9 cellular contexts compared by ENCODE assay signal in genomic region chr2:137952586-137953129, GRCh38. TPM values are rescaled to one million over a fixed set of nuclear protein-coding genes. Genes with fewer than 3 reads are reported as not detected.
DNase-seq lines count a peak whose midpoint lies in the region; ATAC-seq and TF ChIP-seq lines count a peak whose summit lies in the region.
"Had no signal": no experiment of that assay in that cellular context is flagged by ENCODE, and none has a peak within 500 bp of the region (broad histone marks: within the 10 kb centered on the region; RNA-seq: fewer than 3 reads in every experiment).

No MANE protein-coding gene starts in this region.

- H3K9me3 ChIP-seq in spleen, result no peaks in the 10 kb centered on the region

- TF ChIP-seq CTCF in spleen (IDR thresholded peaks at IDR 0.05 in 8 of 11, conservative IDR thresholded peaks at IDR 0.05 in 3 of 11), result no peak

- TF ChIP-seq POLR2A in spleen (IDR thresholded peaks at IDR 0.05), result no peak

- intact Hi-C loops in activated CD4-positive, alpha-beta T cell treated with anti-CD3 and anti-CD28 coated beads, Interleukin-2, amount 10 ng/mL, durations not matched to agents 24 days and 14 days (cut with micrococcal nuclease), result no loop called here
- intact Hi-C loops in spleen (cut with DNase I; ENCODE audit: low total_unique reads), result no loop called here

- H3K9me3 Mint-ChIP-seq in activated CD4-positive, alpha-beta T cell treated with anti-CD3 and anti-CD28 coated beads, Interleukin-2, amount 10 ng/mL, durations not matched to agents 24 days and 14 days, result no peaks in the 10 kb centered on the region
- H3K9me3 Mint-ChIP-seq in IgD-negative memory B cell, result no peaks in the 10 kb centered on the region
- peaks cover 0 to 2% of the 10 kb centered on the region in 2 donors for H3K9me3 Mint-ChIP-seq in effector memory CD8-positive, alpha-beta T cell

- no peaks in the 10 kb centered on the region for H3K36me3 Mint-ChIP-seq in activated CD4-positive, alpha-beta T cell treated with anti-CD3 and anti-CD28 coated beads, Interleukin-2, amount 10 ng/mL, durations not matched to agents 24 days and 14 days (ENCODE audit: low read depth)
- H3K36me3 Mint-ChIP-seq in IgD-negative memory B cell, result no peaks in the 10 kb centered on the region
- H3K36me3 Mint-ChIP-seq in effector memory CD8-positive, alpha-beta T cell (ENCODE audit: insufficient read depth), result no peaks in the 10 kb centered on the region

- ATAC-seq in effector memory CD8-positive, alpha-beta T cell (replicated peaks), result peak; percentile 32
- no peak for ATAC-seq in HG02623 (IDR thresholded peaks at IDR 0.05; ENCODE audit: unreplicated experiment)

- H3K27ac ChIP-seq in spleen, result peak overlapping the region in 3 of 8 donors; percentile 20 to 29 (median 22)
- H3K27ac ChIP-seq: epithelial cell of prostate had no signal

- DNase-seq in activated CD4-positive, alpha-beta T cell treated with anti-CD3 and anti-CD28 coated beads, Interleukin-2, amount 10 ng/mL, durations not matched to agents 24 days and 14 days, result no peak
- DNase-seq in activated CD4-positive, alpha-beta T cell treated with anti-CD3 and anti-CD28 coated beads for 4 hours, result no peak
- no peak for DNase-seq in effector memory CD8-positive, alpha-beta T cell
- no peak for DNase-seq in spleen
- DNase-seq in NCI-H1092 treated with DMSO at 0.1 percent for 48 hours (lab: John Stamatoyannopoulos, UW), result no peak
- DNase-seq in SIG-M5 treated with dmso at 0.1 percent for 504 hours (lab: John Stamatoyannopoulos, UW; ENCODE audit: unreplicated experiment), result no peak

- peak overlapping the region; percentile 81 for H3K27ac Mint-ChIP-seq in activated CD4-positive, alpha-beta T cell treated with anti-CD3 and anti-CD28 coated beads, Interleukin-2, amount 10 ng/mL, durations not matched to agents 24 days and 14 days
- H3K27ac Mint-ChIP-seq in IgD-negative memory B cell, result peak overlapping the region in 1 of 3 donors; percentile 91
- H3K27ac Mint-ChIP-seq in effector memory CD8-positive, alpha-beta T cell, result no peak overlapping the region

- no peak overlapping the region for H3K4me3 Mint-ChIP-seq in activated CD4-positive, alpha-beta T cell treated with anti-CD3 and anti-CD28 coated beads, Interleukin-2, amount 10 ng/mL, durations not matched to agents 24 days and 14 days
- peak overlapping the region in 3 of 4 donors; percentile 50 to 93 (median 72) for H3K4me3 Mint-ChIP-seq in IgD-negative memory B cell
- H3K4me3 Mint-ChIP-seq in effector memory CD8-positive, alpha-beta T cell, result peak overlapping the region in 1 of 2 donors; percentile 45

- H3K36me3 ChIP-seq in spleen, result no peaks in the 10 kb centered on the region

- peak overlapping the region in 5 of 8 donors; percentile 7 to 47 (median 19) for H3K4me3 ChIP-seq in spleen

- peaks cover 0 to 3% (median 0%) of the 10 kb centered on the region in 6 donors for H3K4me1 ChIP-seq in spleen

- peaks cover 12% of the 10 kb centered on the region for H3K4me1 Mint-ChIP-seq in activated CD4-positive, alpha-beta T cell treated with anti-CD3 and anti-CD28 coated beads, Interleukin-2, amount 10 ng/mL, durations not matched to agents 24 days and 14 days
- peaks cover 0 to 6% (median 2%) of the 10 kb centered on the region in 3 donors for H3K4me1 Mint-ChIP-seq in IgD-negative memory B cell
- H3K4me1 Mint-ChIP-seq in effector memory CD8-positive, alpha-beta T cell (ENCODE audit: low read depth in 2 of 2), result peaks cover 0 to 6% of the 10 kb centered on the region in 2 donors

- 40 to 93% (median 64%) methylated on average over 9 of the region's 9 CpGs for WGBS in spleen, 5 donors

- H3K27me3 Mint-ChIP-seq in activated CD4-positive, alpha-beta T cell treated with anti-CD3 and anti-CD28 coated beads, Interleukin-2, amount 10 ng/mL, durations not matched to agents 24 days and 14 days, result no peaks in the 10 kb centered on the region
- H3K27me3 Mint-ChIP-seq in IgD-negative memory B cell, result no peaks in the 10 kb centered on the region
- H3K27me3 Mint-ChIP-seq in effector memory CD8-positive, alpha-beta T cell, result no peaks in the 10 kb centered on the region

- H3K27me3 ChIP-seq in spleen (replicated peaks in 1 of 7), result no peaks in the 10 kb centered on the region

RNA-seq across cellular contexts. Expression of gene HNMT, which starts 11.6 kb away (rescaled TPM):
- total RNA-seq in activated CD4-positive, alpha-beta T cell treated with anti-CD3 and anti-CD28 coated beads, Interleukin-2, amount 10 ng/mL, durations not matched to agents 24 days and 14 days, result not detected in 2 replicates
- not detected for polyA plus RNA-seq in IgD-negative memory B cell
- total RNA-seq in spleen, result 10 to 100 TPM; 31.2 to 74.2 (median 52.2) TPM
- polyA plus RNA-seq in spleen, result 10 to 100 TPM; 38.4 to 40.4 (median 40.2) TPM

Comparison
In these comparisons a context has a peak if more than half of its experiments do, and no peak if none do; other contexts are left out.
1. RNA of gene HNMT, which starts 11.6 kb away (total RNA-seq): 31.2 to 74.2 TPM in spleen; not detected in activated CD4-positive, alpha-beta T cell treated with anti-CD3 and anti-CD28 coated beads, Interleukin-2, amount 10 ng/mL, durations not matched to agents 24 days and 14 days; every median in the first group is over 10 times any median in the second.